Comparison of ENCODE assay signal across 16 cellular contexts in the genomic region with DNA sequence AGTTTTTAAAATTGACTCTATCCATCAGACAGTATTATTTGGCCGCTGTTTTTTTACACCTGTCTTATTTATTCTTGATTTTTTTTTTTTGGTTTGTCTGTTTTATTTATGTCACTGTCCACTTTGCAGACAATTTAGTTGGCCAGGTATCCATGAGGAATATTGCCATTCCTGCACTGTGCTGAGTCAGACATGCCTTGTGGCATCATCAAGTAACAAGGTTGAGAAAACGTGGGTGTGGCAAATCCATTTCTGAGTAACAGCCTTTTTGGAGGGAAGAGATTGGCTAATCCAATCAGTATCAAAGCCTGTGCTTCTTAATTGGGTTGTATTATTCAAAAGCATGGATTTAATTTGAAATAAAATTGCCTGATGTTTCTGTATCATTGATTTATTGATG.
A peak's percentile ranks its signal among the peaks of the same experiment; 100 is the strongest.
DNase-seq lines count a peak whose midpoint lies in the region; ATAC-seq and TF ChIP-seq lines count a peak whose summit lies in the region.
"Had no signal": no experiment of that assay in that cellular context is flagged by ENCODE, and none has a peak within 500 bp of the region (broad histone marks: within the 10 kb centered on the region; RNA-seq: fewer than 3 reads in every experiment).

No MANE protein-coding gene starts in this region.

- no peaks in the 10 kb centered on the region for H3K27me3 ChIP-seq in MG63
- H3K27me3 ChIP-seq: BE2C, gastroesophageal sphincter had no signal

- peaks cover under 1% of the 10 kb centered on the region; the same call in 1 of the 2 replicates for H3K9me3 ChIP-seq in MG63
- H3K9me3 ChIP-seq: BE2C, gastroesophageal sphincter had no signal

- peak; percentile 26 for DNase-seq in Daoy (ENCODE audit: low read depth)
- DNase-seq in MG63, result peak; percentile 58
- peak; percentile 94 for DNase-seq in epithelial cell of esophagus (ENCODE audit: low read depth)
- no peak for DNase-seq in AML-193 (lab: John Stamatoyannopoulos, UW)
- DNase-seq in posterior cingulate gyrus, result no peak
- DNase-seq: activated T-cell treated with anti-CD3 and anti-CD28 coated beads for 4 hours; BE2C; DND-41; left cardiac atrium; natural killer cell; stimulated activated naive CD4-positive, alpha-beta T cell had no signal

- H3K4me3 ChIP-seq in MG63, result no peak overlapping the region; the same call in 1 of the 2 replicates
- H3K4me3 ChIP-seq in epithelial cell of esophagus (ENCODE audit: low read length), result no peak overlapping the region
- H3K4me3 ChIP-seq: gastroesophageal sphincter had no signal

- H3K27ac Mint-ChIP-seq in nephron, result peak overlapping the region; percentile 99 to 100 (median 100)
- H3K27ac Mint-ChIP-seq in activated T-helper 17 cell treated with anti-CD3 and anti-CD28 coated beads, Interleukin-2, amount 50 U/mL, for 72 hours, result no peak overlapping the region
- H3K27ac Mint-ChIP-seq: natural killer cell had no signal

- no peak for ATAC-seq in activated T-helper 17 cell treated with anti-CD3 and anti-CD28 coated beads, Interleukin-2, amount 50 U/mL, for 72 hours (replicated peaks)
- ATAC-seq in GM19328 (IDR thresholded peaks at IDR 0.05; ENCODE audit: unreplicated experiment), result no peak
- ATAC-seq: activated CD4-positive, CD25-positive, alpha-beta regulatory T cell treated with anti-CD3 and anti-CD28 coated beads, Interleukin-2, amount 50 U/mL, for 24 hours; gastroesophageal sphincter; left cardiac atrium; natural killer cell had no signal

- TF ChIP-seq CTCF in epithelial cell of esophagus (IDR thresholded peaks at IDR 0.05; ENCODE audit: insufficient read depth, low read depth, low read length, missing control alignments) (no peak), nephron (IDR thresholded peaks at IDR 0.05; ENCODE audit: unreplicated experiment in 3 of 3) (no peak)

- no peaks in the 10 kb centered on the region for H3K27me3 Mint-ChIP-seq in nephron (ENCODE audit: low read depth)
- H3K27me3 Mint-ChIP-seq in activated T-helper 17 cell treated with anti-CD3 and anti-CD28 coated beads, Interleukin-2, amount 50 U/mL, for 72 hours, result no peaks in the 10 kb centered on the region

- peaks cover 35% of the 10 kb centered on the region for H3K4me1 Mint-ChIP-seq in nephron
- no peaks in the 10 kb centered on the region for H3K4me1 Mint-ChIP-seq in activated T-helper 17 cell treated with anti-CD3 and anti-CD28 coated beads, Interleukin-2, amount 50 U/mL, for 72 hours
- H3K4me1 Mint-ChIP-seq: natural killer cell had no signal

- peaks cover 12% of the 10 kb centered on the region for H3K36me3 Mint-ChIP-seq in nephron (ENCODE audit: low read depth)
- no peaks in the 10 kb centered on the region for H3K36me3 Mint-ChIP-seq in activated T-helper 17 cell treated with anti-CD3 and anti-CD28 coated beads, Interleukin-2, amount 50 U/mL, for 72 hours (ENCODE audit: low read depth)
- H3K36me3 Mint-ChIP-seq: natural killer cell had no signal

- intact Hi-C loops in posterior cingulate gyrus (cut with DNase I), result loop anchor here (10.0 kb wide), 2 partner anchors 112 to 142 kb away; no protein-coding TSS in a partner anchor

- H3K36me3 ChIP-seq in MG63, result peaks cover 3% of the 10 kb centered on the region
- H3K36me3 ChIP-seq: BE2C, gastroesophageal sphincter had no signal

- peak overlapping the region in 2 of 3 experiments; percentile 28 to 59 for H3K4me3 Mint-ChIP-seq in nephron
- H3K4me3 Mint-ChIP-seq in activated T-helper 17 cell treated with anti-CD3 and anti-CD28 coated beads, Interleukin-2, amount 50 U/mL, for 72 hours, result no peak overlapping the region
- H3K4me3 Mint-ChIP-seq: natural killer cell had no signal

- peaks cover 8% of the 10 kb centered on the region for H3K9me3 Mint-ChIP-seq in nephron
- H3K9me3 Mint-ChIP-seq in activated T-helper 17 cell treated with anti-CD3 and anti-CD28 coated beads, Interleukin-2, amount 50 U/mL, for 72 hours, result peaks cover 7% of the 10 kb centered on the region

Comparison
In these comparisons a context has a peak if more than half of its experiments do, and no peak if none do; other contexts are left out.
1. DNase-seq: peak in Daoy (single experiment), MG63 (single experiment) and epithelial cell of esophagus (single experiment); none in AML-193 (0 of 2) and posterior cingulate gyrus (0 of 10).